In the genomic region with DNA sequence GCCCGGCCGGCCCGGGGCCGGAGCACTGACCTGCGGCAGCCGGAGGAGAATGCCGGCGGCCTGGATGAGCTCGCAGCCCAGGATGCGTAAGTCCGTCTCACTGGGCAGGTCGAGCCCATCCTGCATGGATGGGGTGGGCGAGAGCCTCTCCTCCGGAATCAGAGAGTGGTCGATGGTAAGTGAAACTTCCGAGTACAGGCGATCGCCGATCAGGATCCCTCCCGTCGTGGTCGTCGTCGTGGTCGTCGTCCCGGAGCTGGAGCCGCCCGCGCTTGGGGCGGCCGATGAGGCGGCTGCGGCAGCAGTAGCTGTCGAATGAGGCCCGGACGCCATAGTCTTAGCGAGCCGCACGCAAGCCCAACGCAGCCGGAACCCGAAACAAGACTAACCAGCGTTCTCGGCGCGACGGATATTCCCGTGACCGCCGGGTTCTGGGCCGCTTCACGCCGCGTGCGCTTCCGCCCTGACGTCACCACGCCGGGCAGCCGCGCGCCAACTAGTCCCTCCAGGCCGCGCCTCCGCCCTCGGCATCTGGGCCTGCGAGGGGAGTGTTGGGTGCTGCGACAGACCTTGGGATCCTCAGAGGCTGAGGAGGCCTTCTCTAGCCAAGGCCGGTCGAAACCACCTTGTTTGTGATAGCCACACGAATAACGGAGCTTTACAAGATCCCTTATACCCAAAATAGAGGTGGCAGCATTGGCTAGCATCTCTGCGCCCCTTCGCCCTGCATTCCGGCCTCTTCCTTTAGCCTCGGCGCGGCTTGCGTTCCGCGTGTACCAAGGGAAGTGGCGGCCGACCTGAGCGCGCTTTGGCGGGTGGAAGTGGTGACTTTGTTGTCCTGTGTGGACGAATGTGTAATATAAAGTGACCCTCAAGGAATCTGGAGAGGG, we compare ENCODE assay signal across 1 cellular context.
TF ChIP-seq lines count a peak whose summit lies in the region.

A gene (minus strand): TSS at position 386 of the 890 bp plus-strand sequence. CDS start 53 bp downstream, at position 333.

TF ChIP-seq in K562, 482 proteins besides CTCF, POLR2A, EP300 and RAD21 (continued from another document and continues in another):
- TF ChIP-seq, protein P1, sequence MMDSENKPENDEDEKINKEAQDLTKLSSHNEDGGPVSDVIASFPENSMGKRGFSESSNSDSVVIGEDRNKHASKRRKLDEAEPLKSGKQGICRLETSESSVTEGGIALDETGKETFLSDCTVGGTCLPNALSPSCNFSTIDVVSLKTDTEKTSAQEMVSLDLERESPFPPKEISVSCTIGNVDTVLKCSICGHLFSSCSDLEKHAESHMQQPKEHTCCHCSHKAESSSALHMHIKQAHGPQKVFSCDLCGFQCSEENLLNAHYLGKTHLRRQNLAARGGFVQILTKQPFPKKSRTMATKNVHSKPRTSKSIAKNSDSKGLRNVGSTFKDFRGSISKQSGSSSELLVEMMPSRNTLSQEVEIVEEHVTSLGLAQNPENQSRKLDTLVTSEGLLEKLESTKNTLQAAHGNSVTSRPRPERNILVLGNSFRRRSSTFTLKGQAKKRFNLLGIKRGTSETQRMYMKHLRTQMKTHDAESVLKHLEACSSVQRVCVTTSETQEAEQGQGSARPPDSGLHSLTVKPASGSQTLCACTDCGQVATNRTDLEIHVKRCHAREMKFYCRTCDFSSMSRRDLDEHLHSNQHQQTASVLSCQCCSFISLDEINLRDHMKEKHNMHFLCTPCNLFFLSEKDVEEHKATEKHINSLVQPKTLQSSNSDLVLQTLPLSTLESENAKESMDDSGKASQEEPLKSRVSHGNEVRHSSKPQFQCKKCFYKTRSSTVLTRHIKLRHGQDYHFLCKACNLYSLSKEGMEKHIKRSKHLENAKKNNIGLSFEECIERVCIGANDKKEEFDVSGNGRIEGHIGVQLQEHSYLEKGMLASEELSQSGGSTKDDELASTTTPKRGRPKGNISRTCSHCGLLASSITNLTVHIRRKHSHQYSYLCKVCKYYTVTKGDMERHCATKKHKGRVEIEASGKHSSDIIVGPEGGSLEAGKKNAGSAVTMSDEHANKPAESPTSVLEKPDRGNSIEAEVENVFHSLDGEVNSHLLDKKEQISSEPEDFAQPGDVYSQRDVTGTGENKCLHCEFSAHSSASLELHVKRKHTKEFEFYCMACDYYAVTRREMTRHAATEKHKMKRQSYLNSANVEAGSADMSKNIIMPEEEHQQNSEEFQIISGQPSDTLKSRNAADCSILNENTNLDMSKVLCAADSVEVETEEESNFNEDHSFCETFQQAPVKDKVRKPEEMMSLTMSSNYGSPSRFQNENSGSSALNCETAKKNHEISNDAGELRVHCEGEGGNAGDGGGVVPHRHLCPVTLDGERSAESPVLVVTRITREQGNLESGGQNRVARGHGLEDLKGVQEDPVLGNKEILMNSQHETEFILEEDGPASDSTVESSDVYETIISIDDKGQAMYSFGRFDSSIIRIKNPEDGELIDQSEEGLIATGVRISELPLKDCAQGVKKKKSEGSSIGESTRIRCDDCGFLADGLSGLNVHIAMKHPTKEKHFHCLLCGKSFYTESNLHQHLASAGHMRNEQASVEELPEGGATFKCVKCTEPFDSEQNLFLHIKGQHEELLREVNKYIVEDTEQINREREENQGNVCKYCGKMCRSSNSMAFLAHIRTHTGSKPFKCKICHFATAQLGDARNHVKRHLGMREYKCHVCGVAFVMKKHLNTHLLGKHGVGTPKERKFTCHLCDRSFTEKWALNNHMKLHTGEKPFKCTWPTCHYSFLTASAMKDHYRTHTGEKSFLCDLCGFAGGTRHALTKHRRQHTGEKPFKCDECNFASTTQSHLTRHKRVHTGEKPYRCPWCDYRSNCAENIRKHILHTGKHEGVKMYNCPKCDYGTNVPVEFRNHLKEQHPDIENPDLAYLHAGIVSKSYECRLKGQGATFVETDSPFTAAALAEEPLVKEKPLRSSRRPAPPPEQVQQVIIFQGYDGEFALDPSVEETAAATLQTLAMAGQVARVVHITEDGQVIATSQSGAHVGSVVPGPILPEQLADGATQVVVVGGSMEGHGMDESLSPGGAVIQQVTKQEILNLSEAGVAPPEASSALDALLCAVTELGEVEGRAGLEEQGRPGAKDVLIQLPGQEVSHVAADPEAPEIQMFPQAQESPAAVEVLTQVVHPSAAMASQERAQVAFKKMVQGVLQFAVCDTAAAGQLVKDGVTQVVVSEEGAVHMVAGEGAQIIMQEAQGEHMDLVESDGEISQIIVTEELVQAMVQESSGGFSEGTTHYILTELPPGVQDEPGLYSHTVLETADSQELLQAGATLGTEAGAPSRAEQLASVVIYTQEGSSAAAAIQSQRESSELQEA (IDR thresholded peaks at IDR 0.05; ENCODE audit: low read depth) = no peak
- TF ChIP-seq, protein P2, sequence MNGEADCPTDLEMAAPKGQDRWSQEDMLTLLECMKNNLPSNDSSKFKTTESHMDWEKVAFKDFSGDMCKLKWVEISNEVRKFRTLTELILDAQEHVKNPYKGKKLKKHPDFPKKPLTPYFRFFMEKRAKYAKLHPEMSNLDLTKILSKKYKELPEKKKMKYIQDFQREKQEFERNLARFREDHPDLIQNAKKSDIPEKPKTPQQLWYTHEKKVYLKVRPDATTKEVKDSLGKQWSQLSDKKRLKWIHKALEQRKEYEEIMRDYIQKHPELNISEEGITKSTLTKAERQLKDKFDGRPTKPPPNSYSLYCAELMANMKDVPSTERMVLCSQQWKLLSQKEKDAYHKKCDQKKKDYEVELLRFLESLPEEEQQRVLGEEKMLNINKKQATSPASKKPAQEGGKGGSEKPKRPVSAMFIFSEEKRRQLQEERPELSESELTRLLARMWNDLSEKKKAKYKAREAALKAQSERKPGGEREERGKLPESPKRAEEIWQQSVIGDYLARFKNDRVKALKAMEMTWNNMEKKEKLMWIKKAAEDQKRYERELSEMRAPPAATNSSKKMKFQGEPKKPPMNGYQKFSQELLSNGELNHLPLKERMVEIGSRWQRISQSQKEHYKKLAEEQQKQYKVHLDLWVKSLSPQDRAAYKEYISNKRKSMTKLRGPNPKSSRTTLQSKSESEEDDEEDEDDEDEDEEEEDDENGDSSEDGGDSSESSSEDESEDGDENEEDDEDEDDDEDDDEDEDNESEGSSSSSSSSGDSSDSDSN (IDR thresholded peaks at IDR 0.05; ENCODE audit: borderline replicate concordance in 1 of 2, low read depth in 2 of 2, low read length in 2 of 2) = no peak
- TF ChIP-seq, protein P3, sequence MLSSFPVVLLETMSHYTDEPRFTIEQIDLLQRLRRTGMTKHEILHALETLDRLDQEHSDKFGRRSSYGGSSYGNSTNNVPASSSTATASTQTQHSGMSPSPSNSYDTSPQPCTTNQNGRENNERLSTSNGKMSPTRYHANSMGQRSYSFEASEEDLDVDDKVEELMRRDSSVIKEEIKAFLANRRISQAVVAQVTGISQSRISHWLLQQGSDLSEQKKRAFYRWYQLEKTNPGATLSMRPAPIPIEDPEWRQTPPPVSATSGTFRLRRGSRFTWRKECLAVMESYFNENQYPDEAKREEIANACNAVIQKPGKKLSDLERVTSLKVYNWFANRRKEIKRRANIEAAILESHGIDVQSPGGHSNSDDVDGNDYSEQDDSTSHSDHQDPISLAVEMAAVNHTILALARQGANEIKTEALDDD (IDR thresholded peaks at IDR 0.05) = peak; percentile 91
- TF ChIP-seq ESRRA (IDR thresholded peaks at IDR 0.05; ENCODE audit: borderline replicate concordance, low read depth) (peak; percentile 87; the same call in 1 of the 2 replicates), KAT8 (IDR thresholded peaks at IDR 0.05; ENCODE audit: low read depth) (no peak), ZNF77 (CRISPR knock-in tag; IDR thresholded peaks at IDR 0.05) (0 out of 2 replicates have a peak, but pooled peaks have one; percentile 53), KDM4B (IDR thresholded peaks at IDR 0.05; ENCODE audit: borderline replicate concordance in 2 of 2, low read depth in 1 of 2) (peak in 1 of 2 experiments; percentile 90; a peak in 1 of 4 replicates), ETS2 (tag; IDR thresholded peaks at IDR 0.05; ENCODE audit: borderline replicate concordance, poor library complexity, severe bottlenecking) (no peak), ATF7 (IDR thresholded peaks at IDR 0.05) (peak; percentile 99), XRCC5 (IDR thresholded peaks at IDR 0.05; ENCODE audit: low read depth, low read length) (peak; percentile 91), SNRNP70 (optimal IDR thresholded peaks at IDR 0.05; ENCODE audit: low read depth, low read length) (no peak), NFXL1 (CRISPR knock-in tag; IDR thresholded peaks at IDR 0.05) (no peak), TAF1 (IDR thresholded peaks at IDR 0.05; ENCODE audit: control insufficient read depth, extremely low read depth, insufficient read depth, low read length, severe bottlenecking) (peak; percentile 100), JUN (IDR thresholded peaks at IDR 0.05; ENCODE audit: borderline replicate concordance, low read depth, low read length) (peak; percentile 96), JUN (CRISPR knock-in tag; IDR thresholded peaks at IDR 0.05; ENCODE audit: borderline replicate concordance) (peak; percentile 99), CREM (IDR thresholded peaks at IDR 0.05; ENCODE audit: low read depth) (peak; percentile 99), ZSCAN32 (CRISPR knock-in tag; IDR thresholded peaks at IDR 0.05) (no peak), SAFB2 (IDR thresholded peaks at IDR 0.05; ENCODE audit: borderline replicate concordance, low read depth, low read length, severe bottlenecking) (no peak), ZNF121 (CRISPR knock-in tag; conservative IDR thresholded peaks at IDR 0.05) (peak; percentile 29; the same call in 1 of the 2 replicates), ZNF551 (CRISPR knock-in tag; IDR thresholded peaks at IDR 0.05) (no peak), EP400 (IDR thresholded peaks at IDR 0.05) (peak; percentile 98), ZNF75A (CRISPR knock-in tag; IDR thresholded peaks at IDR 0.05) (peak; percentile 64; the same call in 1 of the 2 replicates), FIP1L1 (IDR thresholded peaks at IDR 0.05; ENCODE audit: low read depth, low read length, poor library complexity, severe bottlenecking) (peak; percentile 92)
- TF ChIP-seq, protein P4, sequence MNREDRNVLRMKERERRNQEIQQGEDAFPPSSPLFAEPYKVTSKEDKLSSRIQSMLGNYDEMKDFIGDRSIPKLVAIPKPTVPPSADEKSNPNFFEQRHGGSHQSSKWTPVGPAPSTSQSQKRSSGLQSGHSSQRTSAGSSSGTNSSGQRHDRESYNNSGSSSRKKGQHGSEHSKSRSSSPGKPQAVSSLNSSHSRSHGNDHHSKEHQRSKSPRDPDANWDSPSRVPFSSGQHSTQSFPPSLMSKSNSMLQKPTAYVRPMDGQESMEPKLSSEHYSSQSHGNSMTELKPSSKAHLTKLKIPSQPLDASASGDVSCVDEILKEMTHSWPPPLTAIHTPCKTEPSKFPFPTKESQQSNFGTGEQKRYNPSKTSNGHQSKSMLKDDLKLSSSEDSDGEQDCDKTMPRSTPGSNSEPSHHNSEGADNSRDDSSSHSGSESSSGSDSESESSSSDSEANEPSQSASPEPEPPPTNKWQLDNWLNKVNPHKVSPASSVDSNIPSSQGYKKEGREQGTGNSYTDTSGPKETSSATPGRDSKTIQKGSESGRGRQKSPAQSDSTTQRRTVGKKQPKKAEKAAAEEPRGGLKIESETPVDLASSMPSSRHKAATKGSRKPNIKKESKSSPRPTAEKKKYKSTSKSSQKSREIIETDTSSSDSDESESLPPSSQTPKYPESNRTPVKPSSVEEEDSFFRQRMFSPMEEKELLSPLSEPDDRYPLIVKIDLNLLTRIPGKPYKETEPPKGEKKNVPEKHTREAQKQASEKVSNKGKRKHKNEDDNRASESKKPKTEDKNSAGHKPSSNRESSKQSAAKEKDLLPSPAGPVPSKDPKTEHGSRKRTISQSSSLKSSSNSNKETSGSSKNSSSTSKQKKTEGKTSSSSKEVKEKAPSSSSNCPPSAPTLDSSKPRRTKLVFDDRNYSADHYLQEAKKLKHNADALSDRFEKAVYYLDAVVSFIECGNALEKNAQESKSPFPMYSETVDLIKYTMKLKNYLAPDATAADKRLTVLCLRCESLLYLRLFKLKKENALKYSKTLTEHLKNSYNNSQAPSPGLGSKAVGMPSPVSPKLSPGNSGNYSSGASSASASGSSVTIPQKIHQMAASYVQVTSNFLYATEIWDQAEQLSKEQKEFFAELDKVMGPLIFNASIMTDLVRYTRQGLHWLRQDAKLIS (CRISPR knock-in tag; IDR thresholded peaks at IDR 0.05) = peak; percentile 99
- TF ChIP-seq, protein P5, sequence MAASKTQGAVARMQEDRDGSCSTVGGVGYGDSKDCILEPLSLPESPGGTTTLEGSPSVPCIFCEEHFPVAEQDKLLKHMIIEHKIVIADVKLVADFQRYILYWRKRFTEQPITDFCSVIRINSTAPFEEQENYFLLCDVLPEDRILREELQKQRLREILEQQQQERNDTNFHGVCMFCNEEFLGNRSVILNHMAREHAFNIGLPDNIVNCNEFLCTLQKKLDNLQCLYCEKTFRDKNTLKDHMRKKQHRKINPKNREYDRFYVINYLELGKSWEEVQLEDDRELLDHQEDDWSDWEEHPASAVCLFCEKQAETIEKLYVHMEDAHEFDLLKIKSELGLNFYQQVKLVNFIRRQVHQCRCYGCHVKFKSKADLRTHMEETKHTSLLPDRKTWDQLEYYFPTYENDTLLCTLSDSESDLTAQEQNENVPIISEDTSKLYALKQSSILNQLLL (CRISPR knock-in tag; IDR thresholded peaks at IDR 0.05; ENCODE audit: borderline replicate concordance) = no peak
- TF ChIP-seq, protein P6, sequence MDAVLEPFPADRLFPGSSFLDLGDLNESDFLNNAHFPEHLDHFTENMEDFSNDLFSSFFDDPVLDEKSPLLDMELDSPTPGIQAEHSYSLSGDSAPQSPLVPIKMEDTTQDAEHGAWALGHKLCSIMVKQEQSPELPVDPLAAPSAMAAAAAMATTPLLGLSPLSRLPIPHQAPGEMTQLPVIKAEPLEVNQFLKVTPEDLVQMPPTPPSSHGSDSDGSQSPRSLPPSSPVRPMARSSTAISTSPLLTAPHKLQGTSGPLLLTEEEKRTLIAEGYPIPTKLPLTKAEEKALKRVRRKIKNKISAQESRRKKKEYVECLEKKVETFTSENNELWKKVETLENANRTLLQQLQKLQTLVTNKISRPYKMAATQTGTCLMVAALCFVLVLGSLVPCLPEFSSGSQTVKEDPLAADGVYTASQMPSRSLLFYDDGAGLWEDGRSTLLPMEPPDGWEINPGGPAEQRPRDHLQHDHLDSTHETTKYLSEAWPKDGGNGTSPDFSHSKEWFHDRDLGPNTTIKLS (IDR thresholded peaks at IDR 0.05; ENCODE audit: borderline replicate concordance, low read depth) = peak; percentile 84
- TF ChIP-seq, protein P7, sequence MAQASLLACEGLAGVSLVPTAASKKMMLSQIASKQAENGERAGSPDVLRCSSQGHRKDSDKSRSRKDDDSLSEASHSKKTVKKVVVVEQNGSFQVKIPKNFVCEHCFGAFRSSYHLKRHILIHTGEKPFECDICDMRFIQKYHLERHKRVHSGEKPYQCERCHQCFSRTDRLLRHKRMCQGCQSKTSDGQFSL (CRISPR knock-in tag; IDR thresholded peaks at IDR 0.05) = 0 out of 2 replicates have a peak, but pooled peaks have one; percentile 59
- TF ChIP-seq, protein P7 (tag; IDR thresholded peaks at IDR 0.05) = no peak
- TF ChIP-seq, protein P8, sequence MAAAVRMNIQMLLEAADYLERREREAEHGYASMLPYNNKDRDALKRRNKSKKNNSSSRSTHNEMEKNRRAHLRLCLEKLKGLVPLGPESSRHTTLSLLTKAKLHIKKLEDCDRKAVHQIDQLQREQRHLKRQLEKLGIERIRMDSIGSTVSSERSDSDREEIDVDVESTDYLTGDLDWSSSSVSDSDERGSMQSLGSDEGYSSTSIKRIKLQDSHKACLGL (CRISPR knock-in tag; IDR thresholded peaks at IDR 0.05; ENCODE audit: borderline replicate concordance, poor library complexity, severe bottlenecking) = no peak
- TF ChIP-seq, protein P9, sequence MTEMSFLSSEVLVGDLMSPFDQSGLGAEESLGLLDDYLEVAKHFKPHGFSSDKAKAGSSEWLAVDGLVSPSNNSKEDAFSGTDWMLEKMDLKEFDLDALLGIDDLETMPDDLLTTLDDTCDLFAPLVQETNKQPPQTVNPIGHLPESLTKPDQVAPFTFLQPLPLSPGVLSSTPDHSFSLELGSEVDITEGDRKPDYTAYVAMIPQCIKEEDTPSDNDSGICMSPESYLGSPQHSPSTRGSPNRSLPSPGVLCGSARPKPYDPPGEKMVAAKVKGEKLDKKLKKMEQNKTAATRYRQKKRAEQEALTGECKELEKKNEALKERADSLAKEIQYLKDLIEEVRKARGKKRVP (CRISPR knock-in tag; IDR thresholded peaks at IDR 0.05) = no peak
